9 cellular contexts compared by ENCODE assay signal in the genomic region with DNA sequence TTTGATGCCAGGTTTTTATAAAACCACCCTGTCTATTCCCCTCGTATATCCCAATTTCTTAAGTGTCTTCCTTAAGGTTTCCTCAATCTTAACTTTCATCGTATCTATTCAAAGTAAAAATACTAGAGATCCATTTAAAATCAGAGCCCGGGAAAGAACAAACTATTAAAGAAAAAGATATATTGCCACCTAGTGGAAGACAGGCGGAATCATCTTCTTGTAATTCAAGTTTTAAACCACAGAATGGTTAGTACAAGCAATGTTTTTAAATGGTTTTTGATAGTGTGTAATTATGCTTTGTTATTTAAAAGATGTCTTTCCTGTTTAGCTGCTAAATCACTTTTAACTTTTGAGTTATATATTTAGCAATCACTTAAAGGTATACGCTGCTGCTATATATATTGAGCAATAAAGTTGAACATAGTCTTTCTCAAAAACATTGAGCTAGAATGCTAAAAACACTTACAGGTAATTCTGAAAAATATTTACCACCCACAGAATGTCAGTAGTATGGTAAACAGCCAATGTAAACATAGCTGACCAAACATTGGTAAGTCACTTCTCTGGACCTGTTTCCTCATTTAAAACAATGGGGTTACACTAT. TPM values are rescaled to one million over a fixed set of nuclear protein-coding genes. Genes with fewer than 3 reads are reported as not detected.
A peak's percentile ranks its signal among the peaks of the same experiment; 100 is the strongest.
DNase-seq lines count a peak whose midpoint lies in the region; ATAC-seq and TF ChIP-seq lines count a peak whose summit lies in the region.
"Had no signal": no experiment of that assay in that cellular context is flagged by ENCODE, and none has a peak within 500 bp of the region (broad histone marks: within the 10 kb centered on the region; RNA-seq: fewer than 3 reads in every experiment).

No MANE protein-coding gene starts in this region.

- no peaks in the 10 kb centered on the region for H3K4me1 Mint-ChIP-seq in CD4-positive, alpha-beta T cell (ENCODE audit: low read depth)
- H3K4me1 Mint-ChIP-seq in GM23338, result no peaks in the 10 kb centered on the region; the same call in 2 of the 3 replicates
- H3K4me1 Mint-ChIP-seq in activated CD8-positive, alpha-beta memory T cell treated with anti-CD3 and anti-CD28 coated beads, Interleukin-2, amount 10 ng/mL, durations not matched to agents 7 days and 5 days, result peaks cover 1% of the 10 kb centered on the region

- H3K27me3 Mint-ChIP-seq in CD4-positive, alpha-beta T cell, result peaks cover 38% of the 10 kb centered on the region
- H3K27me3 Mint-ChIP-seq in GM23338 (ENCODE audit: insufficient read depth, low read depth, poor library complexity), result peaks cover 1% of the 10 kb centered on the region
- H3K27me3 Mint-ChIP-seq in activated CD8-positive, alpha-beta memory T cell treated with anti-CD3 and anti-CD28 coated beads, Interleukin-2, amount 10 ng/mL, durations not matched to agents 7 days and 5 days, result peaks cover 49% of the 10 kb centered on the region

- H3F3A ChIP-seq in GM23338 (replicated peaks; ENCODE audit: low read depth), result no peaks in the 10 kb centered on the region

- DNase-seq in CD4-positive, alpha-beta T cell, result no peak
- peak; percentile 52 for DNase-seq in GM23338 (ENCODE audit: low spot score)
- peak; percentile 46 for DNase-seq in NCI-H82 (lab: John Stamatoyannopoulos, UW)
- peak; percentile 44 for DNase-seq in dermis blood vessel endothelial cell
- peak; percentile 23 for DNase-seq in osteoblast (ENCODE audit: insufficient read length, low spot score, missing footprints)
- no peak for DNase-seq in activated CD8-positive, alpha-beta memory T cell treated with anti-CD3 and anti-CD28 coated beads, Interleukin-2, amount 10 ng/mL, durations not matched to agents 7 days and 5 days

- POLR2A ChIA-PET in CD4-positive, alpha-beta T cell (lab: Charles Lee), result interaction anchor here (0.6 kb wide), 1 partner anchor 13 kb away, joined by 3 read pairs; no protein-coding TSS in a partner anchor

- no peak overlapping the region for H3K4me2 ChIP-seq in GM23338
- H3K4me2 ChIP-seq in osteoblast (ENCODE audit: insufficient read depth, low read length), result no peak overlapping the region

- no peaks in the 10 kb centered on the region for H3K79me2 ChIP-seq in GM23338 (replicated peaks; ENCODE audit: insufficient read depth)
- H3K79me2 ChIP-seq in osteoblast (ENCODE audit: insufficient read depth, low read length), result peaks cover under 1% of the 10 kb centered on the region

- no peaks in the 10 kb centered on the region for H3K36me3 ChIP-seq in GM23338 (ENCODE audit: insufficient read depth)
- no peaks in the 10 kb centered on the region for H3K36me3 ChIP-seq in osteoblast (ENCODE audit: insufficient read depth, low read length)

- H3K36me3 Mint-ChIP-seq in CD4-positive, alpha-beta T cell (ENCODE audit: low read depth), result no peaks in the 10 kb centered on the region
- no peaks in the 10 kb centered on the region for H3K36me3 Mint-ChIP-seq in GM23338 (ENCODE audit: low read depth)
- H3K36me3 Mint-ChIP-seq in activated CD8-positive, alpha-beta memory T cell treated with anti-CD3 and anti-CD28 coated beads, Interleukin-2, amount 10 ng/mL, durations not matched to agents 7 days and 5 days, result no peaks in the 10 kb centered on the region

- peak; percentile 92 for TF ChIP-seq CTCF in CD4-positive, alpha-beta T cell (IDR thresholded peaks at IDR 0.05)
- TF ChIP-seq CTCF in GM23338 (conservative IDR thresholded peaks at IDR 0.05; ENCODE audit: low read depth in 2 of 2), result peak; percentile 51 to 87
- peak; percentile 68 for TF ChIP-seq CTCF in osteoblast (IDR thresholded peaks at IDR 0.05; ENCODE audit: extremely low read depth, low read depth, low read length)

- ATAC-seq in CD4-positive, alpha-beta T cell (ENCODE audit: poor library complexity), result no peak
- ATAC-seq in GM23338 (no peak), HG03565 (IDR thresholded peaks at IDR 0.05; ENCODE audit: unreplicated experiment) (no peak), GM18858 (IDR thresholded peaks at IDR 0.05; ENCODE audit: unreplicated experiment) (no peak)
- no peak for ATAC-seq in activated CD8-positive, alpha-beta memory T cell treated with anti-CD3 and anti-CD28 coated beads, Interleukin-2, amount 10 ng/mL, durations not matched to agents 7 days and 5 days

- peaks cover 30% of the 10 kb centered on the region for H3K27me3 ChIP-seq in CD4-positive, alpha-beta T cell (ENCODE audit: control insufficient read depth, insufficient read depth, low read length)
- peaks cover 43% of the 10 kb centered on the region for H3K27me3 ChIP-seq in GM23338 (ENCODE audit: insufficient read depth)
- H3K27me3 ChIP-seq in osteoblast (ENCODE audit: insufficient read depth, low read length), result no peaks in the 10 kb centered on the region

- H3K9me3 ChIP-seq in CD4-positive, alpha-beta T cell (ENCODE audit: control insufficient read depth, low read length), result no peaks in the 10 kb centered on the region
- H3K9me3 ChIP-seq in osteoblast (ENCODE audit: low read depth, low read length), result no peaks in the 10 kb centered on the region

- H3K27ac Mint-ChIP-seq in CD4-positive, alpha-beta T cell, result no peak overlapping the region
- no peak overlapping the region for H3K27ac Mint-ChIP-seq in GM23338
- H3K27ac Mint-ChIP-seq in activated CD8-positive, alpha-beta memory T cell treated with anti-CD3 and anti-CD28 coated beads, Interleukin-2, amount 10 ng/mL, durations not matched to agents 7 days and 5 days, result no peak overlapping the region
- H3K27ac Mint-ChIP-seq: stimulated activated naive CD8-positive, alpha-beta T cell treated with anti-CD3 and anti-CD28 coated beads, Interleukin-15, Interleukin-2, amounts not matched to agents 100 ng/mL and 50 ng/mL, for 24 hours had no signal

- H2AFZ ChIP-seq in GM23338 (no peak overlapping the region), osteoblast (ENCODE audit: low read length) (no peak overlapping the region)

- H3K4me3 ChIP-seq in GM23338 (no peak overlapping the region), osteoblast (ENCODE audit: insufficient read depth, low read length) (no peak overlapping the region)

- no peaks in the 10 kb centered on the region for H3K9me2 ChIP-seq in GM23338 (ENCODE audit: insufficient read depth)

- H3K27ac ChIP-seq in CD4-positive, alpha-beta T cell (ENCODE audit: low read depth, low read length), result no peak overlapping the region
- H3K27ac ChIP-seq in GM23338 (ENCODE audit: low read depth), result no peak overlapping the region
- no peak overlapping the region for H3K27ac ChIP-seq in osteoblast (ENCODE audit: low read depth, low read length)

- CTCF ChIA-PET in CD4-positive, alpha-beta T cell (lab: Charles Lee), result interaction anchor here (1.0 to 1.6 kb wide), 3 partner anchors 13 to 298 kb away, joined by 3 to 9 read pairs (median 5); no protein-coding TSS in a partner anchor
- CTCF ChIA-PET in activated CD8-positive, alpha-beta memory T cell treated with anti-CD3 and anti-CD28 coated beads, Interleukin-2, amount 10 ng/mL, durations not matched to agents 7 days and 5 days (lab: Charles Lee), result interaction anchor here (0.7 to 1.6 kb wide), 9 partner anchors 13 to 1263 kb away, joined by 3 to 8 read pairs (median 3); no protein-coding TSS in a partner anchor

- no peak overlapping the region for H3K4me3 Mint-ChIP-seq in CD4-positive, alpha-beta T cell
- H3K4me3 Mint-ChIP-seq in GM23338, result no peak overlapping the region
- H3K4me3 Mint-ChIP-seq in activated CD8-positive, alpha-beta memory T cell treated with anti-CD3 and anti-CD28 coated beads, Interleukin-2, amount 10 ng/mL, durations not matched to agents 7 days and 5 days, result no peak overlapping the region
- H3K4me3 Mint-ChIP-seq: stimulated activated naive CD8-positive, alpha-beta T cell treated with anti-CD3 and anti-CD28 coated beads, Interleukin-15, Interleukin-2, amounts not matched to agents 100 ng/mL and 50 ng/mL, for 24 hours had no signal

- no peaks in the 10 kb centered on the region for H3K9me3 Mint-ChIP-seq in CD4-positive, alpha-beta T cell
- no peaks in the 10 kb centered on the region for H3K9me3 Mint-ChIP-seq in GM23338
- no peaks in the 10 kb centered on the region for H3K9me3 Mint-ChIP-seq in activated CD8-positive, alpha-beta memory T cell treated with anti-CD3 and anti-CD28 coated beads, Interleukin-2, amount 10 ng/mL, durations not matched to agents 7 days and 5 days (ENCODE audit: low read depth)
- H3K9me3 Mint-ChIP-seq: stimulated activated naive CD8-positive, alpha-beta T cell treated with anti-CD3 and anti-CD28 coated beads, Interleukin-15, Interleukin-2, amounts not matched to agents 100 ng/mL and 50 ng/mL, for 24 hours had no signal

- H3K4me1 ChIP-seq in GM23338 (ENCODE audit: insufficient read depth), result no peaks in the 10 kb centered on the region
- H3K4me1 ChIP-seq in osteoblast (ENCODE audit: insufficient read depth, low read length), result peaks cover 23% of the 10 kb centered on the region

- H4K20me1 ChIP-seq in GM23338 (replicated peaks; ENCODE audit: insufficient read depth) (no peaks in the 10 kb centered on the region), osteoblast (ENCODE audit: insufficient read depth, low read length) (no peaks in the 10 kb centered on the region)

- intact Hi-C loops in CD4-positive, alpha-beta T cell (cut with DNase I, micrococcal nuclease), result loop anchor here (1.0 to 10.0 kb wide), 8 partner anchors 13 to 1263 kb away; no protein-coding TSS in a partner anchor

TF ChIP-seq in GM23338, 12 proteins besides CTCF, POLR2A, EP300 and RAD21:
- TF ChIP-seq ZNF114 (CRISPR knock-in tag; IDR thresholded peaks at IDR 0.05), result no peak

RNA-seq across cellular contexts. Expression of gene PRDM8, which starts 18.2 kb away (rescaled TPM):
- total RNA-seq in CD4-positive, alpha-beta T cell, result 1 to 10 TPM; 4.2 to 5.1 TPM
- total RNA-seq in GM23338 (2014; rRNA removed; shearing (Covaris generic)), result not detected in 2 replicates
- polyA plus RNA-seq in GM23338 (2016; fragmentation: Nextera tagmentation; extraction: Ambion mirVana), result 0.16 TPM in 1 of 2 replicates, not detected in the other
- total RNA-seq in dermis blood vessel endothelial cell, result 1.2 TPM in 2 replicates
- total RNA-seq in osteoblast, result 3.6 and 5.0 TPM in 2 replicates
- total RNA-seq in activated CD8-positive, alpha-beta memory T cell treated with anti-CD3 and anti-CD28 coated beads, Interleukin-2, amount 10 ng/mL, durations not matched to agents 7 days and 5 days, result 10 to 100 TPM; 21.7 to 32.5 TPM

RNA-seq across cellular contexts. Expression of gene FGF5, which starts 50.9 kb away (rescaled TPM):
- under 1 TPM; 0.05 to 0.06 TPM for total RNA-seq in CD4-positive, alpha-beta T cell
- not detected in 2 replicates for total RNA-seq in GM23338 (2014; rRNA removed; shearing (Covaris generic))
- polyA plus RNA-seq in GM23338 (2016; fragmentation: Nextera tagmentation; extraction: Ambion mirVana), result not detected in 2 replicates
- total RNA-seq in dermis blood vessel endothelial cell (under 0.01 and 0.17 TPM in 2 replicates), osteoblast (7.7 and 10.5 TPM in 2 replicates)
- total RNA-seq in activated CD8-positive, alpha-beta memory T cell treated with anti-CD3 and anti-CD28 coated beads, Interleukin-2, amount 10 ng/mL, durations not matched to agents 7 days and 5 days, result not detected

Comparison
In these comparisons a context has a peak if more than half of its experiments do, and no peak if none do; other contexts are left out.
1. DNase-seq: peak in GM23338 (single experiment), NCI-H82 (single experiment), dermis blood vessel endothelial cell (single experiment) and osteoblast (single experiment); none in CD4-positive, alpha-beta T cell (0 of 10) and activated CD8-positive, alpha-beta memory T cell treated with anti-CD3 and anti-CD28 coated beads, Interleukin-2, amount 10 ng/mL, durations not matched to agents 7 days and 5 days (single experiment).
2. Peak in every context shown above with its lines, with median percentiles within 50 percentile points of each other: CTCF ChIP-seq.